In genomic region chr14:75278422-75279152, GRCh38 we compare ENCODE assay signal across 1 cellular context.
TF ChIP-seq lines count a peak whose summit lies in the region.

Gene FOS, plus strand, starts transcription at chr14:75278828. Its CDS starts 155 bp downstream, at chr14:75278983.

TF ChIP-seq in GM23338, 12 proteins besides CTCF, POLR2A, EP300 and RAD21 (continued from another document):
- no peak for TF ChIP-seq REST (IDR thresholded peaks at IDR 0.05; ENCODE audit: unreplicated experiment)
- no peak for TF ChIP-seq STAT1 (IDR thresholded peaks at IDR 0.05; ENCODE audit: unreplicated experiment)
